In the genomic region with DNA sequence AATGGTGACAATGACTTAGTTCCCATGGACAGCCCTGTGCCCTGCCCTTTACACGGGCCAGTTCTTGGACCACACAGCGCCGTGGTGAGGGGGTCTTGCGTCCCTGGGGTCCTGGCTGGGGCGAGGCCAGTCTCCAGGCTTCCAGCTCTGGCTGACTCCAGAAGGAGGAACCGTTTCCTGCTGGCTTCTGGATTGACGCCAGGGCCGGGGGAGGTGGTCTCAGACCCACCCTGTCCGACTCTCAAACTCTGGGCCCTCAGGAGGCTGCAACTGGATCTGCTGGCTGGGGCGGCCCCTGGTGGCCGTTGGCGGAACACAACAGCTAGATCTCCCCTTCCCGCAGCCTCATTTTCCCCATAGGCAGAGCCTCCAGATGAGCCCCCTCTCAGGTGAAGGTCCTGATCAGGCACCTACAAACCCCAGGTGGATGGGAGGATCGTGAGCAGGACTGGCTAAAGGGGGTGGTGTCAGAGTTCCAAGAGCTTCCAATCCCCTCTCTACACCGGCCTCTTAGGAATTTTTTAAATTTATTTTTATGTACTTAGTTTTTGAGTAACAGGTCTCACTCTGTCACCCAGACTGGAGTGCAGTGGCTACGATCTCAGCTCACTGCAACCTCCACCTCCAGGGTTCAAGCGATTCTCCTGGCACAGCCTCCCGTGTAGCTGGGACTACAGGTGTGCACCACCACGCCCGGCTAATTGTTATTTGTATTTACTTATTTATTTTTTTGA, we compare ENCODE assay signal across 8 cellular contexts. TPM values are rescaled to one million over a fixed set of nuclear protein-coding genes. Genes with fewer than 3 reads are reported as not detected.
DNase-seq lines count a peak whose midpoint lies in the region; ATAC-seq and TF ChIP-seq lines count a peak whose summit lies in the region.

No MANE protein-coding gene starts in this region.

- H3K27me3 ChIP-seq in GM23248 (replicated peaks; ENCODE audit: insufficient read depth) (no peaks in the 10 kb centered on the region; the same call in 1 of the 2 replicates), gastroesophageal sphincter (peaks cover 23% of the 10 kb centered on the region)

- no peak for TF ChIP-seq POLR2A in gastroesophageal sphincter (IDR thresholded peaks at IDR 0.05)

- no peaks in the 10 kb centered on the region for H4K20me1 ChIP-seq in GM23248 (ENCODE audit: insufficient read depth)

- in situ Hi-C loops in GM23248 (cut with MboI): loop anchor here (10.0 kb wide), 1 partner anchor 81 kb away; a partner anchor contains a TSS

- H3K4me1 Mint-ChIP-seq in progenitor cell of endocrine pancreas (ENCODE audit: low read depth): peaks cover 3% of the 10 kb centered on the region

- H3K9me3 ChIP-seq in GM23248 (ENCODE audit: low read depth) (no peaks in the 10 kb centered on the region), gastroesophageal sphincter (peaks cover 0 to 15% (median 0%) of the 10 kb centered on the region in 3 donors)

- H3K4me3 ChIP-seq in AG09309 (ENCODE audit: control insufficient read depth, low read depth, low read length) (no peak overlapping the region), GM23248 (no peak overlapping the region), gastroesophageal sphincter (no peak overlapping the region)

- H3K27ac Mint-ChIP-seq in progenitor cell of endocrine pancreas: no peak overlapping the region

- no peak overlapping the region for H3K9ac ChIP-seq in GM23248

- TF ChIP-seq CTCF in AG09309 (IDR thresholded peaks at IDR 0.05; ENCODE audit: control insufficient read depth, insufficient read depth, low read depth, low read length, missing control alignments) (peak; percentile 97), gastroesophageal sphincter (IDR thresholded peaks at IDR 0.05) (peak in 3 of 4 experiments; percentile 80 to 89 (median 84)), progenitor cell of endocrine pancreas (IDR thresholded peaks at IDR 0.05; ENCODE audit: unreplicated experiment) (peak; percentile 85)

- 36 to 38% methylated on average over 20 of the region's 20 CpGs for WGBS in GM23248 (ENCODE audit: low coverage in 1 of 2, low lambda C conversion rate in 2 of 2, missing lambda C conversion rate in 2 of 2), 2 experiments
- 44 to 54% methylated on average over 5 to 7 of the region's 20 CpGs for WGBS in gastroesophageal sphincter (ENCODE audit: low coverage in 1 of 2), 2 donors

- H3K27ac ChIP-seq in GM23248 (no peak overlapping the region), gastroesophageal sphincter (no peak overlapping the region)

- H3K4me3 Mint-ChIP-seq in progenitor cell of endocrine pancreas (ENCODE audit: low read depth): no peak overlapping the region

- peaks cover 11% of the 10 kb centered on the region for H3K27me3 Mint-ChIP-seq in progenitor cell of endocrine pancreas

- H3K9me3 Mint-ChIP-seq in progenitor cell of endocrine pancreas (ENCODE audit: low read depth): peaks cover 4% of the 10 kb centered on the region

- H3K79me2 ChIP-seq in GM23248 (ENCODE audit: insufficient read depth): no peaks in the 10 kb centered on the region

- H3K9me2 ChIP-seq in GM23248 (ENCODE audit: insufficient read depth): no peaks in the 10 kb centered on the region

- peaks cover 8% of the 10 kb centered on the region; the same call in 1 of the 2 replicates for H3F3A ChIP-seq in GM23248 (ENCODE audit: insufficient read depth)

- TF ChIP-seq EP300 in gastroesophageal sphincter (IDR thresholded peaks at IDR 0.05): no peak

- H2AFZ ChIP-seq in GM23248: no peak overlapping the region

- peaks cover 3% of the 10 kb centered on the region for H3K36me3 Mint-ChIP-seq in progenitor cell of endocrine pancreas (ENCODE audit: insufficient read depth)

- H3K4me1 ChIP-seq in GM23248 (ENCODE audit: insufficient read depth) (peaks cover 5% of the 10 kb centered on the region; the same call in 1 of the 2 replicates), gastroesophageal sphincter (peaks cover 0 to 11% (median 0%) of the 10 kb centered on the region in 3 donors)

- ATAC-seq in gastroesophageal sphincter (peak; percentile 39), HG03196 (IDR thresholded peaks at IDR 0.05; ENCODE audit: unreplicated experiment) (no peak), HG02571 (IDR thresholded peaks at IDR 0.05; ENCODE audit: unreplicated experiment) (no peak)

- H3K4me2 ChIP-seq in GM23248 (ENCODE audit: unreplicated experiment): no peak overlapping the region

- no peaks in the 10 kb centered on the region for H3K36me3 ChIP-seq in GM23248 (ENCODE audit: low read depth)
- no peaks in the 10 kb centered on the region for H3K36me3 ChIP-seq in gastroesophageal sphincter

- no peak for DNase-seq in AG09309 (ENCODE audit: low read depth)
- peak; percentile 66 for DNase-seq in GM23248
- peak; percentile 54 for DNase-seq in OCI-M2 (lab: John Stamatoyannopoulos, UW; ENCODE audit: unreplicated experiment)
- DNase-seq in activated T-helper 1 cell treated with Interleukin-2 at 50 U/mL for 16 hours (ENCODE audit: low read depth): peak; percentile 35
- peak; percentile 50 for DNase-seq in progenitor cell of endocrine pancreas (ENCODE audit: low spot score, unreplicated experiment)

RNA-seq across cellular contexts. Expression of a gene that starts 8.0 kb away (rescaled TPM):
- not detected in 2 replicates for total RNA-seq in GM23248 (2014; rRNA removed; shearing (Covaris generic))
- not detected in 2 replicates for polyA plus RNA-seq in GM23248 (2016; fragmentation: Nextera tagmentation; extraction: Ambion mirVana)
- total RNA-seq in gastroesophageal sphincter: not detected
- total RNA-seq in progenitor cell of endocrine pancreas: not detected in 2 replicates

RNA-seq across cellular contexts. Expression of a gene that starts 8.9 kb away (rescaled TPM):
- not detected in 2 replicates for total RNA-seq in GM23248 (2014; rRNA removed; shearing (Covaris generic))
- polyA plus RNA-seq in GM23248 (2016; fragmentation: Nextera tagmentation; extraction: Ambion mirVana): not detected in 2 replicates
- total RNA-seq in gastroesophageal sphincter (100 to 1,000 TPM in 1 of 4 donors, 10 to 100 TPM in 3; 41.4 to 110 (median 67.9) TPM), progenitor cell of endocrine pancreas (0.12 and 0.42 TPM in 2 replicates)

RNA-seq across cellular contexts. Expression of a gene that starts 19.4 kb away (rescaled TPM):
- total RNA-seq in GM23248 (2014; rRNA removed; shearing (Covaris generic)): not detected in 2 replicates
- polyA plus RNA-seq in GM23248 (2016; fragmentation: Nextera tagmentation; extraction: Ambion mirVana): 0.75 and 0.79 TPM in 2 replicates
- 100 to 1,000 TPM in 1 of 4 donors, 10 to 100 TPM in 3; 36.6 to 196 (median 40.7) TPM for total RNA-seq in gastroesophageal sphincter
- total RNA-seq in progenitor cell of endocrine pancreas: 0.60 and 0.67 TPM in 2 replicates

RNA-seq across cellular contexts. Expression of a gene that starts 33.8 kb away (rescaled TPM):
- 68.3 and 73.9 TPM in 2 replicates for total RNA-seq in GM23248 (2014; rRNA removed; shearing (Covaris generic))
- 49.6 and 55.3 TPM in 2 replicates for polyA plus RNA-seq in GM23248 (2016; fragmentation: Nextera tagmentation; extraction: Ambion mirVana)
- total RNA-seq in gastroesophageal sphincter (10 to 100 TPM; 30.8 to 44.7 (median 37.7) TPM), progenitor cell of endocrine pancreas (50.7 and 56.6 TPM in 2 replicates)

RNA-seq across cellular contexts. Expression of a gene that starts 48.7 kb away (rescaled TPM):
- total RNA-seq in GM23248 (2014; rRNA removed; shearing (Covaris generic)): 11.4 and 14.8 TPM in 2 replicates
- polyA plus RNA-seq in GM23248 (2016; fragmentation: Nextera tagmentation; extraction: Ambion mirVana): 7.6 and 7.9 TPM in 2 replicates
- total RNA-seq in gastroesophageal sphincter (10 to 100 TPM in 3 of 4 donors, 1 to 10 TPM in 1; 9.3 to 20.2 (median 15.6) TPM), progenitor cell of endocrine pancreas (44.5 and 46.9 TPM in 2 replicates)

Comparison
In these comparisons a context has a peak if more than half of its experiments do, and no peak if none do; other contexts are left out.
1. RNA of a gene that starts 8.9 kb away (total RNA-seq): 41.4 to 110 TPM in gastroesophageal sphincter; 0.12 to 0.42 TPM in progenitor cell of endocrine pancreas and not detected in GM23248; every median in the first group is over 10 times any median in the second.
2. RNA of a gene that starts 19.4 kb away (total RNA-seq): 36.6 to 196 TPM in gastroesophageal sphincter; 0.60 to 0.67 TPM in progenitor cell of endocrine pancreas and not detected in GM23248; every median in the first group is over 10 times any median in the second.
3. Peak in every context shown above with its lines, with median percentiles within 50 percentile points of each other: CTCF ChIP-seq.